19 cellular contexts compared by ENCODE assay signal in the genomic region with DNA sequence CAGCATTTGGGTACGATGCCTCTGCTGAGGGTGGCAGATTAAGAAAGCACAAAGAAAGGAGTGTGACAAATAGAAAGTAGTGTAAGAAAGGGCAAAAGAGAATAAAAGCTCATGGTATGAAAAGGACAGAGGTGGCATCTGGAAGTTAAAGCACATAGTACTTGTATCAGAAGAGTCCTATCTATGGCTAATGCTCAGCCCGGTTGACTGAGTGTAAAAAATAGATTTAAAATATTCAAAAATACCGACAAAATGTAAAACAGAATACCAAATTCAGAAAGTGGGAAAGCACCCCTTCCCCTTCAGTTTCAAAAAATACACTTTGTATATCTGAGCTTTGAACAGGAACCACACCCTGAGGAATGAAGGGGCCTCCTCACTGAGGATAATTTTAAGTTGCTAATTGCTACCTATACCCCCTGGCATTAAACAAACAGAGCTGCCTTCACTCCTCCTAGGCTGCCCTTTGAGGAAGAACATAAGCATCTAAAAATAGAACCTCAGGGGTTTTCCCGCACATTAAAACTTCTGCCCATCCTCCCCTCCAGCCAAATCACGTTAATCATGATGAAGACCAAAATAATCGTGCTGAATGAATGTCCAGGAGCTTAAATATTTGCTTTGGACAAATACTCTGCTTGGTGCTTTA. TPM values are rescaled to one million over a fixed set of nuclear protein-coding genes. Genes with fewer than 3 reads are reported as not detected.
DNase-seq lines count a peak whose midpoint lies in the region; ATAC-seq, FAIRE-seq and TF ChIP-seq lines count a peak whose summit lies in the region.
"Had no signal": no experiment of that assay in that cellular context is flagged by ENCODE, and none has a peak within 500 bp of the region (broad histone marks: within the 10 kb centered on the region; RNA-seq: fewer than 3 reads in every experiment).

No MANE protein-coding gene starts in this region.

- WGBS in suprapubic skin: 59% methylated on average over 6 of the region's 6 CpGs

- TF ChIP-seq EP300 in suprapubic skin (IDR thresholded peaks at IDR 0.05): no peak

- H3K4me1 ChIP-seq in BLaER1 (peaks cover 36% of the 10 kb centered on the region), OCI-LY7 (ENCODE audit: insufficient read depth, low read length, poor library complexity, severe bottlenecking) (peaks cover 35% of the 10 kb centered on the region), left lung (peaks cover 6 to 21% of the 10 kb centered on the region in 2 donors), suprapubic skin (peaks cover 7% of the 10 kb centered on the region)

- CTCF ChIA-PET in OCI-LY7 (lab: Charles Lee; ENCODE audit: unreplicated experiment): interaction anchor here (1.0 to 1.8 kb wide), 4 partner anchors 112 to 824 kb away, joined by 3 to 17 read pairs (median 4); no protein-coding TSS in a partner anchor

- H3K9me2 ChIP-seq in OCI-LY7 (ENCODE audit: insufficient read depth, low read length): no peaks in the 10 kb centered on the region

- no peaks in the 10 kb centered on the region for H3K9me3 ChIP-seq in BLaER1
- H3K9me3 ChIP-seq in OCI-LY7 (ENCODE audit: low read length): peaks cover 4% of the 10 kb centered on the region; the same call in 1 of the 2 replicates
- H3K9me3 ChIP-seq in left lung: peaks cover 0 to 7% of the 10 kb centered on the region in 2 donors
- H3K9me3 ChIP-seq in suprapubic skin: no peaks in the 10 kb centered on the region
- H3K9me3 ChIP-seq: body of pancreas had no signal

- peak overlapping the region; percentile 5; the same call in 1 of the 2 replicates for H3K9ac ChIP-seq in BLaER1

- DNase-seq in GM12891 (ENCODE audit: insufficient read length, low spot score): no peak
- peak; percentile 20 for DNase-seq in OCI-LY7 (ENCODE audit: low spot score)
- no peak for DNase-seq in left lung
- DNase-seq in stimulated activated CD4-positive, alpha-beta T cell treated with anti-CD3 and anti-CD28 coated beads, Interleukin-1b, Interleukin-23, amount 100 ng/mL, for 48 hours: no peak
- no peak for DNase-seq in NCI-H2029 treated with DMSO at 0.1 percent for 48 hours (lab: John Stamatoyannopoulos, UW)
- DNase-seq in NCI-H345 (lab: John Stamatoyannopoulos, UW): no peak
- no peak for DNase-seq in suprapubic skin (ENCODE audit: low spot score in 2 of 2)
- DNase-seq: activated CD8-positive, alpha-beta memory T cell treated with anti-CD3 and anti-CD28 coated beads, Interleukin-2, amount 50 U/mL, for 48 hours; activated naive CD4-positive, alpha-beta T cell; body of pancreas; erythroblast; Kasumi-1; NCI-H1694; NCI-H526; stimulated activated naive CD4-positive, alpha-beta T cell had no signal

- TF ChIP-seq CTCF in OCI-LY7 (conservative IDR thresholded peaks at IDR 0.05; ENCODE audit: low read length): no peak
- TF ChIP-seq CTCF in left lung (IDR thresholded peaks at IDR 0.05): no peak
- no peak for TF ChIP-seq CTCF in suprapubic skin (IDR thresholded peaks at IDR 0.05)

- no TSS peak for BruUV-seq in OCI-LY7 (replicated peaks; lab: Mats Ljungman, UMichigan)

- H3K4me2 ChIP-seq in BLaER1 (peak overlapping the region; percentile 61), OCI-LY7 (ENCODE audit: low read length) (peak overlapping the region; percentile 49)

- peak; percentile 45 for ATAC-seq in left lung
- ATAC-seq: body of pancreas had no signal

- no peaks in the 10 kb centered on the region for H3K27me3 ChIP-seq in BLaER1
- H3K27me3 ChIP-seq in left lung: no peaks in the 10 kb centered on the region
- no peaks in the 10 kb centered on the region for H3K27me3 ChIP-seq in suprapubic skin
- H3K27me3 ChIP-seq: body of pancreas had no signal

- H3K27ac ChIP-seq in BLaER1 (peak overlapping the region; percentile 35), OCI-LY7 (ENCODE audit: low read depth, low read length, poor library complexity, severe bottlenecking) (peak overlapping the region; percentile 2), left lung (peak overlapping the region in 1 of 2 donors; percentile 21), suprapubic skin (no peak overlapping the region)
- H3K27ac ChIP-seq: body of pancreas had no signal

- H3K79me2 ChIP-seq in OCI-LY7 (ENCODE audit: insufficient read depth, low read depth, low read length): no peaks in the 10 kb centered on the region

- TF ChIP-seq POLR2A in GM12891 (IDR thresholded peaks at IDR 0.05; ENCODE audit: low read depth, low read length) (no peak), suprapubic skin (IDR thresholded peaks at IDR 0.05) (no peak)

- H3K4me3 ChIP-seq in BLaER1 (no peak overlapping the region), OCI-LY7 (ENCODE audit: low read depth, low read length, poor library complexity, severe bottlenecking) (no peak overlapping the region), left lung (no peak overlapping the region), suprapubic skin (no peak overlapping the region)
- H3K4me3 ChIP-seq: body of pancreas had no signal

- H4K20me1 ChIP-seq in BLaER1 (no peaks in the 10 kb centered on the region), OCI-LY7 (ENCODE audit: insufficient read depth, low read length) (no peaks in the 10 kb centered on the region)

- FAIRE-seq in GM12891 (lab: Jason Lieb, UNC): peak; percentile 57
- FAIRE-seq: islet of Langerhans had no signal

- H3K36me3 ChIP-seq in BLaER1 (no peaks in the 10 kb centered on the region), OCI-LY7 (ENCODE audit: insufficient read depth, low read length) (no peaks in the 10 kb centered on the region; the same call in 1 of the 2 replicates), left lung (no peaks in the 10 kb centered on the region), suprapubic skin (no peaks in the 10 kb centered on the region)

- peak overlapping the region; percentile 68 for H2AFZ ChIP-seq in OCI-LY7 (ENCODE audit: low read length)

- POLR2A ChIA-PET in OCI-LY7 (lab: Charles Lee): interaction anchor here (0.7 to 1.3 kb wide), 13 partner anchors 8 to 715 kb away, joined by 3 to 9 read pairs (median 4); no protein-coding TSS in a partner anchor

- intact Hi-C loops in OCI-LY7 (cut with micrococcal nuclease; ENCODE audit: unreplicated experiment) (loop anchor here (1.0 to 10.0 kb wide), 7 partner anchors 43 to 824 kb away; no protein-coding TSS in a partner anchor), left lung (cut with DNase I) (loop anchor here in 1 of 2 donors (5.0 to 10.0 kb wide), 2 partner anchors 265 to 823 kb away; no protein-coding TSS in a partner anchor)

TF ChIP-seq in GM12891, 5 proteins besides CTCF, POLR2A, EP300 and RAD21:
- TF ChIP-seq PAX5 (IDR thresholded peaks at IDR 0.05; ENCODE audit: insufficient read depth, low read length, severe bottlenecking) (no peak), POLR2AphosphoS5 (IDR thresholded peaks at IDR 0.05; ENCODE audit: low read depth, low read length) (no peak), POU2F2 (IDR thresholded peaks at IDR 0.05; ENCODE audit: low read depth, low read length) (no peak), SPI1 (IDR thresholded peaks at IDR 0.05; ENCODE audit: low read depth, low read length) (no peak), TAF1 (IDR thresholded peaks at IDR 0.05; ENCODE audit: low read depth, low read length) (no peak)
TF ChIP-seq in GM12891: peak in this region for 0.

RNA-seq across cellular contexts. Expression of a gene that starts 43.3 kb away (rescaled TPM):
- 0.18 TPM for polyA plus RNA-seq in GM12891 (2012; ENCODE audit: low read depth, missing spikeins)
- total RNA-seq in OCI-LY7 (2014; rRNA removed; shearing (Covaris generic)): not detected in 2 replicates
- total RNA-seq in OCI-LY7 (2022) (not detected in 2 replicates), left lung (1 to 10 TPM in 1 of 2 donors, under 1 TPM in 1; 0.23 to 1.9 TPM), suprapubic skin (not detected)
- total RNA-seq: body of pancreas, dermis microvascular lymphatic vessel endothelial cell, glomerular endothelial cell had no signal
